ENCODE assay signal across 13 cellular contexts in genomic region chr14:68662395-68662794, GRCh38.
A peak's percentile ranks its signal among the peaks of the same experiment; 100 is the strongest.
DNase-seq lines count a peak whose midpoint lies in the region; ATAC-seq and TF ChIP-seq lines count a peak whose summit lies in the region.
"Had no signal": no experiment of that assay in that cellular context is flagged by ENCODE, and none has a peak within 500 bp of the region (broad histone marks: within the 10 kb centered on the region; RNA-seq: fewer than 3 reads in every experiment).

No MANE protein-coding gene starts in this region.

- ATAC-seq in HG02938 (IDR thresholded peaks at IDR 0.05; ENCODE audit: unreplicated experiment), result no peak
- ATAC-seq: left colon had no signal

- TF ChIP-seq EP300 in transverse colon (IDR thresholded peaks at IDR 0.05; ENCODE audit: low read depth), result no peak

- intact Hi-C loops in transverse colon (cut with DNase I; ENCODE audit: low total_unique reads), result loop anchor here (10.0 kb wide), 1 partner anchor 418 kb away; no protein-coding TSS in a partner anchor

- no peak overlapping the region for H3K9ac ChIP-seq in mesendoderm (ENCODE audit: low read length)

- H3K36me3 ChIP-seq in WERI-Rb-1, result no peaks in the 10 kb centered on the region
- no peaks in the 10 kb centered on the region for H3K36me3 ChIP-seq in mesendoderm (ENCODE audit: control insufficient read depth, insufficient read depth, low read length)
- H3K36me3 ChIP-seq in transverse colon, result no peaks in the 10 kb centered on the region

- no peaks in the 10 kb centered on the region for H3K27me3 ChIP-seq in WERI-Rb-1 (ENCODE audit: insufficient read depth, low read depth, severe bottlenecking)
- no peaks in the 10 kb centered on the region for H3K27me3 ChIP-seq in mesendoderm (ENCODE audit: insufficient read depth, low read length, poor library complexity)
- H3K27me3 ChIP-seq in transverse colon, result no peaks in the 10 kb centered on the region
- H3K27me3 ChIP-seq: testis had no signal

- peak; percentile 14 to 17 for DNase-seq in activated T-cell treated with anti-CD3 and anti-CD28 coated beads, Interleukin-2, amount 50 U/mL, for 48 hours
- DNase-seq in activated T-cell treated with anti-CD3 and anti-CD28 coated beads, Interleukin-2, amount 50 U/mL, for 1 hour, result no peak
- DNase-seq in WERI-Rb-1 (peak; percentile 69), mesendoderm (no peak), transverse colon (no peak), SK-N-DZ (ENCODE audit: low spot score) (no peak)
- DNase-seq in activated naive CD4-positive, alpha-beta T cell treated with anti-CD3 and anti-CD28 coated beads, Interleukin-2, amount 50 U/mL, for 16 hours, result no peak
- DNase-seq: activated CD4-positive, CD25-positive, alpha-beta regulatory T cell; DMS53; left colon; NCI-H1105; testis had no signal

- no peak overlapping the region for H4K5ac ChIP-seq in mesendoderm (ENCODE audit: low read length)

- in situ Hi-C loops in transverse colon (cut with MboI; ENCODE audit: low pct_ligation_motif_present in 1 of 4, low pct_unique_long_range_greater_than_20kb in 1 of 4, low sequenced_read_pairs in 3 of 4), result no loop called here

- H3K79me1 ChIP-seq in mesendoderm (ENCODE audit: low read length), result no peaks in the 10 kb centered on the region

- no CpG with 5 or more reads among the region's 3 CpGs for WGBS in mesendoderm (ENCODE audit: extremely low coverage, insufficient coverage, low lambda C conversion rate)
- 76 to 78% methylated on average over 2 to 3 of the region's 3 CpGs for WGBS in transverse colon (ENCODE audit: low coverage in 1 of 2), 2 donors

- H3K9me3 ChIP-seq in WERI-Rb-1 (ENCODE audit: severe bottlenecking), result no peaks in the 10 kb centered on the region
- H3K9me3 ChIP-seq in transverse colon, result no peaks in the 10 kb centered on the region
- H3K9me3 ChIP-seq: testis had no signal

- TF ChIP-seq CTCF in WERI-Rb-1 (IDR thresholded peaks at IDR 0.05; ENCODE audit: low read depth, low read length) (no peak), transverse colon (IDR thresholded peaks at IDR 0.05) (no peak)

- no peak for TF ChIP-seq POLR2A in transverse colon (IDR thresholded peaks at IDR 0.05)

- no peak overlapping the region for H4K8ac ChIP-seq in mesendoderm (ENCODE audit: low read depth, low read length)

- no peak overlapping the region for H2BK5ac ChIP-seq in mesendoderm (ENCODE audit: low read length)

- H2AK5ac ChIP-seq in mesendoderm (ENCODE audit: low read length), result peak overlapping the region; percentile 20

- H3K79me2 ChIP-seq in mesendoderm (ENCODE audit: control insufficient read depth, insufficient read depth, low read length), result no peaks in the 10 kb centered on the region

- no peak overlapping the region for H3K56ac ChIP-seq in mesendoderm (ENCODE audit: low read length)

- H3K4me1 ChIP-seq in mesendoderm (ENCODE audit: control insufficient read depth, low read depth, low read length) (peaks cover 5% of the 10 kb centered on the region), transverse colon (peaks cover 22 to 47% (median 26%) of the 10 kb centered on the region in 4 donors)

- H3K23ac ChIP-seq in mesendoderm (ENCODE audit: low read length), result no peak overlapping the region

- H3K4ac ChIP-seq in mesendoderm (ENCODE audit: low read depth, low read length), result no peak overlapping the region

- no peak overlapping the region for H2BK120ac ChIP-seq in mesendoderm (ENCODE audit: low read depth, low read length)

- H3K27ac ChIP-seq in WERI-Rb-1 (peak overlapping the region; percentile 42), mesendoderm (ENCODE audit: low read depth, low read length) (no peak overlapping the region), transverse colon (peak overlapping the region in 3 of 4 donors; percentile 59 to 78 (median 72))
- H3K27ac ChIP-seq: testis had no signal

- H3K4me2 ChIP-seq in mesendoderm (ENCODE audit: low read length), result no peak overlapping the region

- no peak overlapping the region for H2BK15ac ChIP-seq in mesendoderm (replicated peaks; ENCODE audit: low read depth)

- H3K18ac ChIP-seq in mesendoderm (ENCODE audit: low read length), result no peak overlapping the region

- H3K4me3 ChIP-seq in WERI-Rb-1 (ENCODE audit: low read depth, low read length), result no peak overlapping the region
- no peak overlapping the region for H3K4me3 ChIP-seq in mesendoderm (ENCODE audit: low read length)
- no peak overlapping the region for H3K4me3 ChIP-seq in transverse colon
- H3K4me3 ChIP-seq: testis had no signal

Comparison
In these comparisons a context has a peak if more than half of its experiments do, and no peak if none do; other contexts are left out.
1. DNase-seq: peak in activated T-cell treated with anti-CD3 and anti-CD28 coated beads, Interleukin-2, amount 50 U/mL, for 48 hours (2 of 2) and WERI-Rb-1 (single experiment); none in activated T-cell treated with anti-CD3 and anti-CD28 coated beads, Interleukin-2, amount 50 U/mL, for 1 hour (single experiment), mesendoderm (single experiment), transverse colon (single experiment), activated naive CD4-positive, alpha-beta T cell treated with anti-CD3 and anti-CD28 coated beads, Interleukin-2, amount 50 U/mL, for 16 hours (single experiment) and SK-N-DZ (single experiment).